25 cellular contexts compared by ENCODE assay signal in the genomic region with DNA sequence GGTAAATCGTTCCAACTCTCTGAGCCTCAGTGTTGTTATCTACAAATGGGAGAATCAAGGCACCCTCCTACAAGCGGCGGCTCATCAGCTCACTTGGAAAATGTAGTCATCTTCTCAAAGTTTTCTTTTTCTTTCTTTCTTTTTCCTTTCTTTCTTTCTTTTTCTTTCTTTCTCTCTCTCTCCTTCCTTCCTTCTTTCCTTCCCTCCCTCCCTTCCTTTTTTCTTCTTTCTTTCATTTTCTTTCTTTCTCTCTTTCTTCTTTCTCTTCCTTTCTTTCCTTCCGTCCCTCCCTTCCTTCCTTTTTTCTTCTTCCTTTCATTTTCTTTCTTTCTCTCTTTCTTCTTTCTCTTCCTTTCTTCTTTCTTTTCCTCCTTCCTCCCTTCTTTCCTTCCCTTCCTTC. TPM values are rescaled to one million over a fixed set of nuclear protein-coding genes. Genes with fewer than 3 reads are reported as not detected.
A peak's percentile ranks its signal among the peaks of the same experiment; 100 is the strongest.
DNase-seq lines count a peak whose midpoint lies in the region; ATAC-seq, FAIRE-seq and TF ChIP-seq lines count a peak whose summit lies in the region.
"Had no signal": no experiment of that assay in that cellular context is flagged by ENCODE, and none has a peak within 500 bp of the region (broad histone marks: within the 10 kb centered on the region; RNA-seq: fewer than 3 reads in every experiment).

No MANE protein-coding gene starts in this region.

- 0 out of 5 replicates have a peak, but pooled peaks cover 0 to 10% of the 10 kb centered on the region in 2 experiments for H3K27me3 ChIP-seq in HepG2 (ENCODE audit: control insufficient read depth in 1 of 2, insufficient read depth in 2 of 2, low read length in 2 of 2)
- H3K27me3 ChIP-seq in right lobe of liver: no peaks in the 10 kb centered on the region
- no peaks in the 10 kb centered on the region for H3K27me3 ChIP-seq in OCI-LY3 (ENCODE audit: low read depth, low read length)
- H3K27me3 ChIP-seq in esophagus squamous epithelium: no peaks in the 10 kb centered on the region
- H3K27me3 ChIP-seq: BLaER1 treated with 17β-estradiol and CSF1 and Interleukin-3, amounts not matched to agents 10 nM and 100 nM had no signal

- H3K4me1 ChIP-seq in HepG2 (ENCODE audit: insufficient read depth, low read length) (no peaks in the 10 kb centered on the region), right lobe of liver (peaks cover 0 to 28% (median 9%) of the 10 kb centered on the region in 4 donors), HEK293 (ENCODE audit: control insufficient read depth, insufficient read depth, low read length) (peaks cover 9% of the 10 kb centered on the region), OCI-LY3 (ENCODE audit: low read length) (peaks cover 29% of the 10 kb centered on the region), esophagus squamous epithelium (peaks cover 0 to 46% (median 6%) of the 10 kb centered on the region in 3 donors)
- H3K4me1 ChIP-seq: Caco-2 had no signal

- H2AFZ ChIP-seq in HepG2 (ENCODE audit: low read length) (no peak overlapping the region), OCI-LY3 (ENCODE audit: low read depth, low read length) (no peak overlapping the region)

- in situ Hi-C loops in HepG2 (cut with HindIII; ENCODE audit: extremely low pct_ligation_motif_present, low pct_unique_long_range_greater_than_20kb): no loop called here

- TF ChIP-seq POLR2A in HepG2 (IDR thresholded peaks at IDR 0.05; ENCODE audit: insufficient read depth in 1 of 2, low read depth in 2 of 2, low read length in 2 of 2): no peak
- TF ChIP-seq POLR2A in right lobe of liver (IDR thresholded peaks at IDR 0.05): no peak
- TF ChIP-seq POLR2A in esophagus squamous epithelium (IDR thresholded peaks at IDR 0.05): no peak

- CTCF ChIA-PET in HepG2 (lab: Yijun Ruan, JAX; ENCODE audit: low intra/inter-chr PET ratio, low total read pairs) (no interaction called here), HEK293 (lab: Yijun Ruan, JAX) (interaction anchor here (0.7 to 2.8 kb wide), 2 partner anchors 33 to 347 kb away, joined by 3 to 10 read pairs; no protein-coding TSS in a partner anchor)

- no peaks in the 10 kb centered on the region for H3K36me3 ChIP-seq in HepG2 (replicated peaks in 1 of 2; ENCODE audit: control insufficient read depth in 1 of 2, insufficient read depth in 2 of 2, low read length in 2 of 2)
- H3K36me3 ChIP-seq in right lobe of liver: no peaks in the 10 kb centered on the region
- H3K36me3 ChIP-seq in HEK293 (ENCODE audit: control insufficient read depth in 2 of 2, insufficient read depth in 1 of 2, low read length in 2 of 2): no peaks in the 10 kb centered on the region
- no peaks in the 10 kb centered on the region for H3K36me3 ChIP-seq in OCI-LY3 (replicated peaks; ENCODE audit: low read depth, low read length)
- H3K36me3 ChIP-seq in esophagus squamous epithelium: no peaks in the 10 kb centered on the region
- H3K36me3 ChIP-seq: BLaER1 treated with 17β-estradiol and CSF1 and Interleukin-3, amounts not matched to agents 10 nM and 100 nM had no signal

- H3K79me2 ChIP-seq in HepG2 (ENCODE audit: insufficient read depth, low read length): no peaks in the 10 kb centered on the region
- no peaks in the 10 kb centered on the region for H3K79me2 ChIP-seq in OCI-LY3 (ENCODE audit: low read length)

- POLR2A ChIA-PET in HepG2 (lab: Yijun Ruan, JAX) (no interaction called here), HEK293 (lab: Yijun Ruan, JAX) (no interaction called here)

- no peaks in the 10 kb centered on the region for H4K20me1 ChIP-seq in HepG2 (ENCODE audit: insufficient read depth, low read length)
- H4K20me1 ChIP-seq in OCI-LY3 (ENCODE audit: insufficient read depth, low read length): no peaks in the 10 kb centered on the region
- H4K20me1 ChIP-seq: BLaER1 treated with 17β-estradiol and CSF1 and Interleukin-3, amounts not matched to agents 10 nM and 100 nM had no signal

- DNase-seq in HepG2 (ENCODE audit: low spot score): no peak
- DNase-seq in right lobe of liver: no peak
- DNase-seq in esophagus squamous epithelium (lab: John Stamatoyannopoulos, UW): no peak
- DNase-seq in H4 (ENCODE audit: low spot score): no peak
- DNase-seq: 8988T; ACHN; Caco-2; Calu3; CD4-positive, alpha-beta T cell; CD8-positive, alpha-beta T cell; DMS79 treated with DMSO at 0.1 percent for 48 hours; GF-D8 had no signal

- H3K9me3 ChIP-seq in HepG2 (ENCODE audit: low read length): no peaks in the 10 kb centered on the region
- H3K9me3 ChIP-seq in right lobe of liver: no peaks in the 10 kb centered on the region
- H3K9me3 ChIP-seq in HEK293 (ENCODE audit: control insufficient read depth, insufficient read depth, low read depth, low read length): no peaks in the 10 kb centered on the region
- H3K9me3 ChIP-seq in OCI-LY3 (ENCODE audit: insufficient read depth, low read length): no peaks in the 10 kb centered on the region
- H3K9me3 ChIP-seq in esophagus squamous epithelium: no peaks in the 10 kb centered on the region
- H3K9me3 ChIP-seq: BLaER1 treated with 17β-estradiol and CSF1 and Interleukin-3, amounts not matched to agents 10 nM and 100 nM; Caco-2 had no signal

- H3K4me2 ChIP-seq in HepG2 (ENCODE audit: low read depth, low read length) (no peak overlapping the region), OCI-LY3 (ENCODE audit: low read length) (peak overlapping the region; percentile 55)

- no TSS peak for BruUV-seq in HepG2 (replicated peaks; lab: Mats Ljungman, UMichigan)

- no peak for TF ChIP-seq EP300 in HepG2 (IDR thresholded peaks at IDR 0.05; ENCODE audit: low read depth in 2 of 2, low read length in 2 of 2)
- TF ChIP-seq EP300 in HepG2 (CRISPR knock-in tag; IDR thresholded peaks at IDR 0.05; ENCODE audit: borderline replicate concordance): no peak

- FAIRE-seq in HepG2 (lab: Jason Lieb, UNC): no peak
- FAIRE-seq: A204.1, D721Med, G401.6, GM12891, GM19239 had no signal

- H3K27ac ChIP-seq in HepG2 (ENCODE audit: extremely low read length, insufficient read depth, low read length): no peak overlapping the region
- H3K27ac ChIP-seq in right lobe of liver: no peak overlapping the region
- H3K27ac ChIP-seq in HEK293 (ENCODE audit: extremely low read depth, low read depth, low read length): no peak overlapping the region
- H3K27ac ChIP-seq in OCI-LY3 (ENCODE audit: low read length): no peak overlapping the region
- H3K27ac ChIP-seq in esophagus squamous epithelium: peak overlapping the region in 3 of 4 donors; percentile 0 to 73 (median 68)
- H3K27ac ChIP-seq: BLaER1 treated with 17β-estradiol and CSF1 and Interleukin-3, amounts not matched to agents 10 nM and 100 nM; C4-2B had no signal

- whole genome bisulfite sequencing in HepG2 (ENCODE audit: low lambda C conversion rate): 68% methylated on average over 3 of the region's 4 CpGs
- WGBS in right lobe of liver (ENCODE audit: insufficient coverage, low coverage, low lambda C conversion rate, missing lambda C conversion rate): 69% methylated on average over 2 of the region's 4 CpGs
- 77 to 84% methylated on average over 3 to 4 of the region's 4 CpGs for WGBS in esophagus squamous epithelium, 2 donors

- intact Hi-C loops in HepG2 (cut with micrococcal nuclease; ENCODE audit: unreplicated experiment): no loop called here
- intact Hi-C loops in right lobe of liver (cut with DNase I): no loop called here
- intact Hi-C loops in esophagus squamous epithelium (cut with DNase I): no loop called here

- TF ChIP-seq CTCF in HepG2 (CRISPR knock-in tag; IDR thresholded peaks at IDR 0.05): no peak
- no peak for TF ChIP-seq CTCF in right lobe of liver (IDR thresholded peaks at IDR 0.05)
- no peak for TF ChIP-seq CTCF in HEK293 (tag by site-specific recombination; IDR thresholded peaks at IDR 0.05)
- no peak for TF ChIP-seq CTCF in OCI-LY3 (IDR thresholded peaks at IDR 0.05; ENCODE audit: low read depth, low read length)
- no peak for TF ChIP-seq CTCF in esophagus squamous epithelium (IDR thresholded peaks at IDR 0.05)

- ATAC-seq in HepG2: no peak
- ATAC-seq in right lobe of liver: no peak
- ATAC-seq in GM19467 (IDR thresholded peaks at IDR 0.05; ENCODE audit: unreplicated experiment): no peak
- no peak for ATAC-seq in GM21390 (IDR thresholded peaks at IDR 0.05; ENCODE audit: unreplicated experiment)
- ATAC-seq: CD8-positive, alpha-beta T cell had no signal

- no peak for TF ChIP-seq RAD21 in HepG2 (CRISPR knock-in tag; IDR thresholded peaks at IDR 0.05)

- H3K4me3 ChIP-seq in HepG2 (replicated peaks in 1 of 3; ENCODE audit: insufficient read depth in 1 of 3, low read depth in 2 of 3, low read length in 3 of 3): no peak overlapping the region
- no peak overlapping the region for H3K4me3 ChIP-seq in right lobe of liver
- H3K4me3 ChIP-seq in HEK293 (ENCODE audit: low read depth, low read length): no peak overlapping the region
- no peak overlapping the region for H3K4me3 ChIP-seq in OCI-LY3 (ENCODE audit: low read length)
- no peak overlapping the region for H3K4me3 ChIP-seq in esophagus squamous epithelium
- H3K4me3 ChIP-seq: BLaER1 treated with 17β-estradiol and CSF1 and Interleukin-3, amounts not matched to agents 10 nM and 100 nM had no signal

- no peak overlapping the region for H3K9ac ChIP-seq in HepG2 (ENCODE audit: insufficient read depth, low read depth, low read length)
- no peak overlapping the region for H3K9ac ChIP-seq in OCI-LY3 (ENCODE audit: low read length)
- H3K9ac ChIP-seq: BLaER1 treated with 17β-estradiol and CSF1 and Interleukin-3, amounts not matched to agents 10 nM and 100 nM had no signal

RNA-seq across cellular contexts. Expression of a gene that starts 55.0 kb away (rescaled TPM):
- total RNA-seq in HepG2 (2016; rRNA removed; fragmentation: Illumina TruSeq; extraction: Trizol) (not detected in 2 replicates), right lobe of liver (1 to 10 TPM in 1 of 6 experiments, under 1 TPM in 3, not detected in 2; 0.15 to 3.0 (median 0.30) TPM), esophagus squamous epithelium (1,000 to 10,000 TPM in 3 of 4 donors, 100 to 1,000 TPM in 1; 626 to 2,995 (median 1,370) TPM)
- not detected in 2 replicates for total RNA-seq in HepG2 (2016; cell fraction: cytosol; rRNA removed; fragmentation: Illumina TruSeq; extraction: Trizol; ENCODE audit: low read depth)
- total RNA-seq in HepG2 (2016; cell fraction: insoluble cytoplasmic fraction; rRNA removed; fragmentation: Illumina TruSeq; extraction: Trizol): not detected in 2 replicates
- total RNA-seq in HepG2 (2016; cell fraction: membrane; rRNA removed; fragmentation: Illumina TruSeq; extraction: Trizol): not detected in 2 replicates
- total RNA-seq in HepG2 (2016; cell fraction: nucleus; rRNA removed; fragmentation: Illumina TruSeq; extraction: Trizol): not detected in 2 replicates
- polyA plus RNA-seq in HepG2 (2011; rRNA removed): not detected in 2 replicates
- polyA plus RNA-seq in HepG2 (2011; cell fraction: cytosol; rRNA removed): not detected in 2 replicates
- not detected in 2 replicates for polyA plus RNA-seq in HepG2 (2011; cell fraction: nucleus; rRNA removed)
- polyA plus RNA-seq in HepG2 (2012): not detected in 2 replicates
- polyA plus RNA-seq in HepG2 (2016; cell fraction: cytosol; fragmentation: Illumina TruSeq; extraction: Trizol; ENCODE audit: low read depth): not detected in 2 replicates
- polyA plus RNA-seq in HepG2 (2016; cell fraction: insoluble cytoplasmic fraction; fragmentation: Illumina TruSeq; extraction: Trizol; ENCODE audit: low read depth): not detected in 2 replicates
- not detected in 2 replicates for polyA plus RNA-seq in HepG2 (2016; cell fraction: membrane; fragmentation: Illumina TruSeq; extraction: Trizol; ENCODE audit: low read depth)
- polyA plus RNA-seq in HepG2 (2016; cell fraction: nucleus; fragmentation: Illumina TruSeq; extraction: Trizol; ENCODE audit: insufficient read depth, low read depth): not detected in 2 replicates
- polyA minus RNA-seq in HepG2 (2011; rRNA and poly(A)+ RNA removed; ENCODE audit: low replicate concordance): not detected in 2 replicates
- polyA minus RNA-seq in HepG2 (2011; cell fraction: cytosol; rRNA and poly(A)+ RNA removed): not detected in 2 replicates
- polyA minus RNA-seq in HepG2 (2011; cell fraction: nucleus; rRNA and poly(A)+ RNA removed): not detected in 2 replicates
- not detected in 2 replicates for total RNA-seq in H4 (2014; rRNA removed; shearing (Covaris generic))
- total RNA-seq: Calu3; CD4-positive, alpha-beta T cell; CD8-positive, alpha-beta T cell had no signal
- polyA plus RNA-seq: AG04450, BJ had no signal

Comparison
In these comparisons a context has a peak if more than half of its experiments do, and no peak if none do; other contexts are left out.
1. H3K27ac ChIP-seq: peak in esophagus squamous epithelium (3 of 4); none in HepG2 (single experiment), right lobe of liver (0 of 3), HEK293 (single experiment) and OCI-LY3 (single experiment).
2. RNA of a gene that starts 55.0 kb away (total RNA-seq): 626 to 2,995 TPM in esophagus squamous epithelium; 0.15 to 3.0 TPM in right lobe of liver, not detected in HepG2 and not detected in H4; every median in the first group is over 100 times any median in the second.